Comparison of ENCODE assay signal across 11 cellular contexts in genomic region chr11:130037058-130037457, GRCh38. TPM values are rescaled to one million over a fixed set of nuclear protein-coding genes. Genes with fewer than 3 reads are reported as not detected.
A peak's percentile ranks its signal among the peaks of the same experiment; 100 is the strongest.
DNase-seq lines count a peak whose midpoint lies in the region; ATAC-seq and TF ChIP-seq lines count a peak whose summit lies in the region.
"Had no signal": no experiment of that assay in that cellular context is flagged by ENCODE, and none has a peak within 500 bp of the region (broad histone marks: within the 10 kb centered on the region; RNA-seq: fewer than 3 reads in every experiment).

No MANE protein-coding gene starts in this region.

- peaks cover 17% of the 10 kb centered on the region for H3K4me1 ChIP-seq in foreskin keratinocyte
- peaks cover 16% of the 10 kb centered on the region for H3K4me1 ChIP-seq in smooth muscle cell (ENCODE audit: low read depth)

- DNase-seq in NOMO-1 treated with DMSO at 0.1 percent for 48 hours (lab: John Stamatoyannopoulos, UW; ENCODE audit: unreplicated experiment), result peak; percentile 21
- DNase-seq in NOMO-1 treated with dmso at 0.1 percent for 144 hours (lab: John Stamatoyannopoulos, UW; ENCODE audit: unreplicated experiment), result no peak
- DNase-seq in amniotic epithelial cell (ENCODE audit: low read depth), result peak; percentile 77
- DNase-seq in foreskin keratinocyte, result peak; percentile 89 to 94
- DNase-seq in smooth muscle cell (lab: John Stamatoyannopoulos, UW; ENCODE audit: unreplicated experiment), result no peak
- DNase-seq in activated T-cell treated with anti-CD3 and anti-CD28 coated beads, Interleukin-2, amount 50 U/mL, for 72 hours, result no peak
- no peak for DNase-seq in OCI-M1 (lab: John Stamatoyannopoulos, UW)
- DNase-seq: activated CD8-positive, alpha-beta memory T cell treated with anti-CD3 and anti-CD28 coated beads, Interleukin-2, amount 10 ng/mL, durations not matched to agents 7 days and 5 days; aorta; T-helper 17 cell had no signal

- no peaks in the 10 kb centered on the region for H3K27me3 Mint-ChIP-seq in activated T-cell treated with anti-CD3 and anti-CD28 coated beads, Interleukin-2, amount 50 U/mL, for 72 hours (ENCODE audit: low read depth)

- H3K79me2 ChIP-seq in smooth muscle cell (ENCODE audit: low read depth), result no peaks in the 10 kb centered on the region

- H3K4me3 ChIP-seq in smooth muscle cell, result no peak overlapping the region

- H3K36me3 Mint-ChIP-seq in activated T-cell treated with anti-CD3 and anti-CD28 coated beads, Interleukin-2, amount 50 U/mL, for 72 hours (ENCODE audit: insufficient read depth in 2 of 2), result no peaks in the 10 kb centered on the region
- H3K36me3 Mint-ChIP-seq: activated CD8-positive, alpha-beta memory T cell treated with anti-CD3 and anti-CD28 coated beads, Interleukin-2, amount 10 ng/mL, durations not matched to agents 7 days and 5 days had no signal

- no peak for TF ChIP-seq CTCF in foreskin keratinocyte (conservative IDR thresholded peaks at IDR 0.05)
- TF ChIP-seq CTCF in smooth muscle cell (IDR thresholded peaks at IDR 0.05; ENCODE audit: borderline replicate concordance, insufficient read depth, poor library complexity, severe bottlenecking), result no peak

- H3K4me1 Mint-ChIP-seq in activated T-cell treated with anti-CD3 and anti-CD28 coated beads, Interleukin-2, amount 50 U/mL, for 72 hours (ENCODE audit: low read depth), result no peaks in the 10 kb centered on the region
- H3K4me1 Mint-ChIP-seq: T-helper 17 cell had no signal

- no peak overlapping the region for H3K4me3 Mint-ChIP-seq in activated T-cell treated with anti-CD3 and anti-CD28 coated beads, Interleukin-2, amount 50 U/mL, for 72 hours
- H3K4me3 Mint-ChIP-seq: activated CD8-positive, alpha-beta memory T cell treated with anti-CD3 and anti-CD28 coated beads, Interleukin-2, amount 10 ng/mL, durations not matched to agents 7 days and 5 days; T-helper 17 cell had no signal

- WGBS in smooth muscle cell (ENCODE audit: low lambda C conversion rate), result 47% methylated on average over 3 of the region's 3 CpGs

- H3K27ac ChIP-seq in foreskin keratinocyte, result peak overlapping the region; percentile 14
- H3K27ac ChIP-seq in smooth muscle cell (ENCODE audit: low read depth), result peak overlapping the region; percentile 71

- peak overlapping the region; percentile 37 for H3K4me2 ChIP-seq in smooth muscle cell

- peak; percentile 90 for ATAC-seq in foreskin keratinocyte
- no peak for ATAC-seq in activated T-cell treated with anti-CD3 and anti-CD28 coated beads, Interleukin-2, amount 50 U/mL, for 72 hours (replicated peaks in 1 of 2)
- no peak for ATAC-seq in HG02798 (IDR thresholded peaks at IDR 0.05; ENCODE audit: poor library complexity, unreplicated experiment)
- ATAC-seq: activated CD8-positive, alpha-beta memory T cell treated with anti-CD3 and anti-CD28 coated beads, Interleukin-2, amount 10 ng/mL, durations not matched to agents 7 days and 5 days; T-helper 17 cell had no signal

- no peak overlapping the region for H3K27ac Mint-ChIP-seq in activated T-cell treated with anti-CD3 and anti-CD28 coated beads, Interleukin-2, amount 50 U/mL, for 72 hours
- H3K27ac Mint-ChIP-seq: activated CD8-positive, alpha-beta memory T cell treated with anti-CD3 and anti-CD28 coated beads, Interleukin-2, amount 10 ng/mL, durations not matched to agents 7 days and 5 days; T-helper 17 cell had no signal

- no peaks in the 10 kb centered on the region for H3F3A ChIP-seq in smooth muscle cell (ENCODE audit: low read depth)

- no peaks in the 10 kb centered on the region for H3K9me3 Mint-ChIP-seq in activated T-cell treated with anti-CD3 and anti-CD28 coated beads, Interleukin-2, amount 50 U/mL, for 72 hours

- H3K36me3 ChIP-seq in smooth muscle cell (ENCODE audit: low read depth), result no peaks in the 10 kb centered on the region

- H3K9me3 ChIP-seq in smooth muscle cell (replicated peaks; ENCODE audit: low read depth), result no peaks in the 10 kb centered on the region

- H4K20me1 ChIP-seq in smooth muscle cell (ENCODE audit: low read depth), result no peaks in the 10 kb centered on the region

- H3K27me3 ChIP-seq in foreskin keratinocyte (no peaks in the 10 kb centered on the region), smooth muscle cell (ENCODE audit: low read depth) (no peaks in the 10 kb centered on the region)

- H3K9ac ChIP-seq in smooth muscle cell (ENCODE audit: low read depth), result no peak overlapping the region

- no peak overlapping the region for H2AFZ ChIP-seq in smooth muscle cell (ENCODE audit: low read depth)

RNA-seq across cellular contexts. Expression of gene APLP2, which starts 32.6 kb away (rescaled TPM):
- total RNA-seq in foreskin keratinocyte (286 and 312 TPM in 2 replicates), smooth muscle cell (146 and 161 TPM in 2 replicates)
- polyA plus RNA-seq in foreskin keratinocyte (173 and 203 TPM in 2 replicates), smooth muscle cell (121 and 176 TPM in 2 replicates)
- 10 to 100 TPM; 37.8 to 44.2 TPM for total RNA-seq in activated T-cell treated with anti-CD3 and anti-CD28 coated beads, Interleukin-2, amount 50 U/mL, for 72 hours

RNA-seq across cellular contexts. Expression of gene PRDM10, which starts 34.4 kb away (rescaled TPM):
- 6.1 and 6.5 TPM in 2 replicates for total RNA-seq in foreskin keratinocyte
- 1.2 and 1.5 TPM in 2 replicates for polyA plus RNA-seq in foreskin keratinocyte
- total RNA-seq in smooth muscle cell, result 12.2 and 14.2 TPM in 2 replicates
- polyA plus RNA-seq in smooth muscle cell, result 3.7 and 7.2 TPM in 2 replicates
- 1 to 10 TPM; 5.4 to 5.5 TPM for total RNA-seq in activated T-cell treated with anti-CD3 and anti-CD28 coated beads, Interleukin-2, amount 50 U/mL, for 72 hours

Comparison
In these comparisons a context has a peak if more than half of its experiments do, and no peak if none do; other contexts are left out.
1. DNase-seq: peak in NOMO-1 treated with DMSO at 0.1 percent for 48 hours (single experiment), amniotic epithelial cell (single experiment) and foreskin keratinocyte (2 of 2); none in NOMO-1 treated with dmso at 0.1 percent for 144 hours (single experiment), smooth muscle cell (single experiment), activated T-cell treated with anti-CD3 and anti-CD28 coated beads, Interleukin-2, amount 50 U/mL, for 72 hours (0 of 2) and OCI-M1 (single experiment).